ENCODE assay signal across 1 cellular context in the genomic region with DNA sequence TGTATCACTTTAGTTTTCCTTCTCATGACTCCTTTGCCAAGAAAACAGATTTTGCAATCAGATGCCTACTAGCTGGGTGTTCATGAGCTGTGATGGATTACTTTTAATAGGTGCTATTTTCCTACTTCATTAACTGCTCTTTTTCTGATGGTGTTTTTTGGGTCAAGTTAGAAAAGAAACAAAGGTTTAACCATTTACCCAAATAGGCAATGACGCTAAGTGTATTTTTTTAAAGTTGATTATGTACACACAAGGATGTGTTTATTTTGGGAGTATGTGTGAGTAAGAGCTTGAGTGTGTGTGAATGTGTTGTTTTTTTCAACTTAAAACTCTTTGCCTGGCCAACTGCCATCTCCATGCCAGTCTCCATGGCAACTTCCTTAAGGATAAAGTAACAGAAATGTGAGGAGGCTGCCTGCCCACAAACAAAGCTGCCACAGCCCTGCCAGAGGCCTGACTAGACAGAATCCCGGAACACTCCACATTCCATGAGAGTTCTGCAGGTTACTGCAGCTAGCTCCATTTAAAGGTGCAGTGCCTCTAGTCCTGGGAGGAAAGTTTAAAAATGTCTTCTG.
TF ChIP-seq lines count a peak whose summit lies in the region.

No MANE protein-coding gene starts in this region.

TF ChIP-seq in HEK293, 187 proteins besides CTCF, POLR2A, EP300 and RAD21 (continued from another document):
- TF ChIP-seq, protein P1, sequence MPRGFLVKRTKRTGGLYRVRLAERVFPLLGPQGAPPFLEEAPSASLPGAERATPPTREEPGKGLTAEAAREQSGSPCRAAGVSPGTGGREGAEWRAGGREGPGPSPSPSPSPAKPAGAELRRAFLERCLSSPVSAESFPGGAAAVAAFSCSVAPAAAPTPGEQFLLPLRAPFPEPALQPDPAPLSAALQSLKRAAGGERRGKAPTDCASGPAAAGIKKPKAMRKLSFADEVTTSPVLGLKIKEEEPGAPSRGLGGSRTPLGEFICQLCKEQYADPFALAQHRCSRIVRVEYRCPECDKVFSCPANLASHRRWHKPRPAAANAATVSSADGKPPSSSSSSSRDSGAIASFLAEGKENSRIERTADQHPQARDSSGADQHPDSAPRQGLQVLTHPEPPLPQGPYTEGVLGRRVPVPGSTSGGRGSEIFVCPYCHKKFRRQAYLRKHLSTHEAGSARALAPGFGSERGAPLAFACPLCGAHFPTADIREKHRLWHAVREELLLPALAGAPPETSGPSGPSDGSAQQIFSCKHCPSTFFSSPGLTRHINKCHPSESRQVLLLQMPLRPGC (tag by site-specific recombination; IDR thresholded peaks at IDR 0.05): peak; percentile 33; the same call in 1 of the 2 replicates
- peak; percentile 97 for TF ChIP-seq WT1 (tag by site-specific recombination; IDR thresholded peaks at IDR 0.05)
- TF ChIP-seq FEZF1 (tag by site-specific recombination; IDR thresholded peaks at IDR 0.05): peak; percentile 95
- TF ChIP-seq ZXDB (tag by site-specific recombination; IDR thresholded peaks at IDR 0.05): no peak
- TF ChIP-seq, protein P2, sequence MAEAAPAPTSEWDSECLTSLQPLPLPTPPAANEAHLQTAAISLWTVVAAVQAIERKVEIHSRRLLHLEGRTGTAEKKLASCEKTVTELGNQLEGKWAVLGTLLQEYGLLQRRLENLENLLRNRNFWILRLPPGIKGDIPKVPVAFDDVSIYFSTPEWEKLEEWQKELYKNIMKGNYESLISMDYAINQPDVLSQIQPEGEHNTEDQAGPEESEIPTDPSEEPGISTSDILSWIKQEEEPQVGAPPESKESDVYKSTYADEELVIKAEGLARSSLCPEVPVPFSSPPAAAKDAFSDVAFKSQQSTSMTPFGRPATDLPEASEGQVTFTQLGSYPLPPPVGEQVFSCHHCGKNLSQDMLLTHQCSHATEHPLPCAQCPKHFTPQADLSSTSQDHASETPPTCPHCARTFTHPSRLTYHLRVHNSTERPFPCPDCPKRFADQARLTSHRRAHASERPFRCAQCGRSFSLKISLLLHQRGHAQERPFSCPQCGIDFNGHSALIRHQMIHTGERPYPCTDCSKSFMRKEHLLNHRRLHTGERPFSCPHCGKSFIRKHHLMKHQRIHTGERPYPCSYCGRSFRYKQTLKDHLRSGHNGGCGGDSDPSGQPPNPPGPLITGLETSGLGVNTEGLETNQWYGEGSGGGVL (tag by site-specific recombination; IDR thresholded peaks at IDR 0.05): 0 out of 2 replicates have a peak, but pooled peaks have one; percentile 28
- peak; percentile 47; the same call in 1 of the 2 replicates for TF ChIP-seq IKZF3 (tag by site-specific recombination; IDR thresholded peaks at IDR 0.05)
- TF ChIP-seq, protein P3, sequence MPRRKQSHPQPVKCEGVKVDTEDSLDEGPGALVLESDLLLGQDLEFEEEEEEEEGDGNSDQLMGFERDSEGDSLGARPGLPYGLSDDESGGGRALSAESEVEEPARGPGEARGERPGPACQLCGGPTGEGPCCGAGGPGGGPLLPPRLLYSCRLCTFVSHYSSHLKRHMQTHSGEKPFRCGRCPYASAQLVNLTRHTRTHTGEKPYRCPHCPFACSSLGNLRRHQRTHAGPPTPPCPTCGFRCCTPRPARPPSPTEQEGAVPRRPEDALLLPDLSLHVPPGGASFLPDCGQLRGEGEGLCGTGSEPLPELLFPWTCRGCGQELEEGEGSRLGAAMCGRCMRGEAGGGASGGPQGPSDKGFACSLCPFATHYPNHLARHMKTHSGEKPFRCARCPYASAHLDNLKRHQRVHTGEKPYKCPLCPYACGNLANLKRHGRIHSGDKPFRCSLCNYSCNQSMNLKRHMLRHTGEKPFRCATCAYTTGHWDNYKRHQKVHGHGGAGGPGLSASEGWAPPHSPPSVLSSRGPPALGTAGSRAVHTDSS (tag by site-specific recombination; IDR thresholded peaks at IDR 0.05): peak; percentile 70
- TF ChIP-seq SP3 (tag by site-specific recombination; IDR thresholded peaks at IDR 0.05): no peak
- TF ChIP-seq ZNF560 (tag by site-specific recombination; IDR thresholded peaks at IDR 0.05; ENCODE audit: borderline replicate concordance): no peak
- 0 out of 2 replicates have a peak, but pooled peaks have one; percentile 21 for TF ChIP-seq ZNF843 (tag by site-specific recombination; IDR thresholded peaks at IDR 0.05)
- 0 out of 2 replicates have a peak, but pooled peaks have one; percentile 5 for TF ChIP-seq ZNF184 (tag by site-specific recombination; IDR thresholded peaks at IDR 0.05)
- peak; percentile 21; the same call in 1 of the 2 replicates for TF ChIP-seq ZBTB17 (tag by site-specific recombination; IDR thresholded peaks at IDR 0.05)
- peak; percentile 48 for TF ChIP-seq ZNF629 (tag by site-specific recombination; IDR thresholded peaks at IDR 0.05)
- TF ChIP-seq PRDM6 (tag by site-specific recombination; IDR thresholded peaks at IDR 0.05): peak; percentile 83
- TF ChIP-seq ZNF449 (tag by site-specific recombination; IDR thresholded peaks at IDR 0.05): 0 out of 2 replicates have a peak, but pooled peaks have one; percentile 10
- no peak for TF ChIP-seq SP2 (tag by site-specific recombination; IDR thresholded peaks at IDR 0.05)
- TF ChIP-seq ZNF214 (tag by site-specific recombination; IDR thresholded peaks at IDR 0.05; ENCODE audit: borderline replicate concordance): no peak
- TF ChIP-seq, protein P4, sequence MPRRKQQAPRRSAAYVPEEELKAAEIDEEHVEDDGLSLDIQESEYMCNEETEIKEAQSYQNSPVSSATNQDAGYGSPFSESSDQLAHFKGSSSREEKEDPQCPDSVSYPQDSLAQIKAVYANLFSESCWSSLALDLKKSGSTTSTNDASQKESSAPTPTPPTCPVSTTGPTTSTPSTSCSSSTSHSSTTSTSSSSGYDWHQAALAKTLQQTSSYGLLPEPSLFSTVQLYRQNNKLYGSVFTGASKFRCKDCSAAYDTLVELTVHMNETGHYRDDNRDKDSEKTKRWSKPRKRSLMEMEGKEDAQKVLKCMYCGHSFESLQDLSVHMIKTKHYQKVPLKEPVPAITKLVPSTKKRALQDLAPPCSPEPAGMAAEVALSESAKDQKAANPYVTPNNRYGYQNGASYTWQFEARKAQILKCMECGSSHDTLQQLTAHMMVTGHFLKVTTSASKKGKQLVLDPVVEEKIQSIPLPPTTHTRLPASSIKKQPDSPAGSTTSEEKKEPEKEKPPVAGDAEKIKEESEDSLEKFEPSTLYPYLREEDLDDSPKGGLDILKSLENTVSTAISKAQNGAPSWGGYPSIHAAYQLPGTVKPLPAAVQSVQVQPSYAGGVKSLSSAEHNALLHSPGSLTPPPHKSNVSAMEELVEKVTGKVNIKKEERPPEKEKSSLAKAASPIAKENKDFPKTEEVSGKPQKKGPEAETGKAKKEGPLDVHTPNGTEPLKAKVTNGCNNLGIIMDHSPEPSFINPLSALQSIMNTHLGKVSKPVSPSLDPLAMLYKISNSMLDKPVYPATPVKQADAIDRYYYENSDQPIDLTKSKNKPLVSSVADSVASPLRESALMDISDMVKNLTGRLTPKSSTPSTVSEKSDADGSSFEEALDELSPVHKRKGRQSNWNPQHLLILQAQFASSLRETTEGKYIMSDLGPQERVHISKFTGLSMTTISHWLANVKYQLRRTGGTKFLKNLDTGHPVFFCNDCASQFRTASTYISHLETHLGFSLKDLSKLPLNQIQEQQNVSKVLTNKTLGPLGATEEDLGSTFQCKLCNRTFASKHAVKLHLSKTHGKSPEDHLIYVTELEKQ (tag by site-specific recombination; IDR thresholded peaks at IDR 0.05; ENCODE audit: borderline replicate concordance): 0 out of 2 replicates have a peak, but pooled peaks have one; percentile 22
- peak; percentile 53 for TF ChIP-seq ZNF366 (tag by site-specific recombination; conservative IDR thresholded peaks at IDR 0.05)
